ENCODE assay signal across 35 cellular contexts in genomic region chrX:43277879-43278278, GRCh38.
"Had no signal": no experiment of that assay in that cellular context is flagged by ENCODE, and none has a peak within 500 bp of the region (broad histone marks: within the 10 kb centered on the region; RNA-seq: fewer than 3 reads in every experiment).

No MANE protein-coding gene starts in this region.

- H3K27me3 Mint-ChIP-seq: activated naive CD4-positive, alpha-beta T cell treated with anti-CD3 and anti-CD28 coated beads, Interleukin-2, amount 10 ng/mL, durations not matched to agents 7 days and 5 days; activated naive CD4-positive, alpha-beta T cell treated with anti-CD3 and anti-CD28 coated beads, Interleukin-2, amount 50 U/mL, for 24 hours; activated naive CD8-positive, alpha-beta T cell; activated naive CD8-positive, alpha-beta T cell treated with anti-CD3 and anti-CD28 coated beads for 36 hours; activated naive CD8-positive, alpha-beta T cell treated with anti-CD3 and anti-CD28 coated beads, Interleukin-2, amount 10 ng/mL, durations not matched to agents 7 days and 5 days; activated naive CD8-positive, alpha-beta T cell treated with anti-CD3 and anti-CD28 coated beads, Interleukin-2, amount 50 U/mL, for 24 hours; activated T-cell treated with anti-CD3 and anti-CD28 coated beads, Interleukin-2, amount 50 U/mL, for 24 hours; activated T-helper 17 cell treated with anti-CD3 and anti-CD28 coated beads, Interleukin-2, amount 50 U/mL, for 72 hours; central memory CD8-positive, alpha-beta T cell had no signal

- H3K4me3 Mint-ChIP-seq: activated naive CD4-positive, alpha-beta T cell treated with anti-CD3 and anti-CD28 coated beads for 36 hours; activated naive CD4-positive, alpha-beta T cell treated with anti-CD3 and anti-CD28 coated beads, Interleukin-2, amount 10 ng/mL, durations not matched to agents 7 days and 5 days; activated naive CD4-positive, alpha-beta T cell treated with anti-CD3 and anti-CD28 coated beads, Interleukin-2, amount 50 U/mL, for 24 hours; activated naive CD8-positive, alpha-beta T cell; activated naive CD8-positive, alpha-beta T cell treated with anti-CD3 and anti-CD28 coated beads for 36 hours; activated naive CD8-positive, alpha-beta T cell treated with anti-CD3 and anti-CD28 coated beads, Interleukin-2, amount 10 ng/mL, durations not matched to agents 7 days and 5 days; activated naive CD8-positive, alpha-beta T cell treated with anti-CD3 and anti-CD28 coated beads, Interleukin-2, amount 50 U/mL, for 24 hours; activated T-cell treated with anti-CD3 and anti-CD28 coated beads, Interleukin-2, amount 50 U/mL, for 24 hours; activated T-cell treated with anti-CD3 and anti-CD28 coated beads, Interleukin-2, amount 50 U/mL, for 4 hours; activated T-cell treated with anti-CD3 and anti-CD28 coated beads, Interleukin-2, amount 50 U/mL, for 72 hours; activated T-helper 1 cell treated with anti-CD3 and anti-CD28 coated beads, Interleukin-12 subunit alpha, Interleukin-12 subunit beta, Interleukin-2, Interleukin-4 antibody, amounts not matched to agents 30 ng/mL and 10 ng/mL and 1 ng/mL, durations not matched to agents 14 hours and 24 hours and 36 hours; activated T-helper 17 cell treated with anti-CD3 and anti-CD28 coated beads, Interleukin-2, amount 50 U/mL, for 72 hours; brain; central memory CD8-positive, alpha-beta T cell had no signal

- ATAC-seq: activated naive CD4-positive, alpha-beta T cell treated with anti-CD3 and anti-CD28 coated beads, Interleukin-2, amount 50 U/mL, for 72 hours; activated naive CD8-positive, alpha-beta T cell treated with anti-CD3 and anti-CD28 coated beads, Interleukin-2, amount 50 U/mL, for 24 hours; activated T-cell treated with anti-CD3 and anti-CD28 coated beads, Interleukin-2, amount 50 U/mL, for 4 hours; activated T-cell treated with anti-CD3 and anti-CD28 coated beads, Interleukin-2, amount 50 U/mL, for 72 hours; activated T-helper 17 cell treated with anti-CD3 and anti-CD28 coated beads, Interleukin-2, amount 50 U/mL, for 72 hours; body of pancreas had no signal

- DNase-seq: activated effector memory CD4-positive, alpha-beta T cell treated with anti-CD3 and anti-CD28 coated beads, Interleukin-2, amount 50 U/mL, for 16 hours; activated effector memory CD4-positive, alpha-beta T cell treated with Interleukin-2 at 50 U/mL for 16 hours; activated gamma-delta T cell; activated gamma-delta T cell treated with Interleukin-2 at 50 U/mL for 16 hours; activated naive CD4-positive, alpha-beta T cell; activated naive CD4-positive, alpha-beta T cell treated with anti-CD3 and anti-CD28 coated beads for 36 hours; activated naive CD4-positive, alpha-beta T cell treated with anti-CD3 and anti-CD28 coated beads, Interleukin-2, amount 10 ng/mL, durations not matched to agents 7 days and 5 days; activated naive CD4-positive, alpha-beta T cell treated with anti-CD3 and anti-CD28 coated beads, Interleukin-2, amount 50 U/mL, for 16 hours; activated naive CD4-positive, alpha-beta T cell treated with Interleukin-2 at 50 U/mL for 16 hours; activated naive CD8-positive, alpha-beta T cell treated with anti-CD3 and anti-CD28 coated beads for 36 hours; activated naive CD8-positive, alpha-beta T cell treated with anti-CD3 and anti-CD28 coated beads, Interleukin-2, amount 10 ng/mL, durations not matched to agents 7 days and 5 days; activated naive CD8-positive, alpha-beta T cell treated with anti-CD3 and anti-CD28 coated beads, Interleukin-2, amount 50 U/mL, for 24 hours; activated T-cell treated with anti-CD3 and anti-CD28 coated beads, Interleukin-2, amount 50 U/mL, for 1 hour; activated T-cell treated with anti-CD3 and anti-CD28 coated beads, Interleukin-2, amount 50 U/mL, for 24 hours; activated T-cell treated with anti-CD3 and anti-CD28 coated beads, Interleukin-2, amount 50 U/mL, for 4 hours; activated T-cell treated with anti-CD3 and anti-CD28 coated beads, Interleukin-2, amount 50 U/mL, for 48 hours; activated T-cell treated with anti-CD3 and anti-CD28 coated beads, Interleukin-2, amount 50 U/mL, for 72 hours; adrenal gland; amniotic stem cell; amygdala; anterior cingulate cortex; aorta; body of pancreas; brain microvascular endothelial cell; caudate nucleus; central memory CD4-positive, alpha-beta T cell; cerebellar nuclear complex had no signal

- H3K9me3 Mint-ChIP-seq: activated T-cell treated with anti-CD3 and anti-CD28 coated beads, Interleukin-2, amount 50 U/mL, for 4 hours; activated T-helper 1 cell treated with anti-CD3 and anti-CD28 coated beads, Interleukin-12 subunit alpha, Interleukin-12 subunit beta, Interleukin-2, Interleukin-4 antibody, amounts not matched to agents 30 ng/mL and 10 ng/mL and 1 ng/mL, durations not matched to agents 14 hours and 24 hours and 36 hours; activated T-helper 17 cell treated with anti-CD3 and anti-CD28 coated beads, Interleukin-2, amount 50 U/mL, for 72 hours; activated T-helper 2 cell treated with anti-CD3 and anti-CD28 coated beads, Interferon-gamma antibody, Interleukin-2, Interleukin-4, amounts not matched to agents 10 μg/mL and 5 μg/mL and 100 μg/mL, durations not matched to agents 14 hours and 24 hours and 36 hours; central memory CD8-positive, alpha-beta T cell had no signal

- H3K36me3 Mint-ChIP-seq: activated naive CD4-positive, alpha-beta T cell treated with anti-CD3 and anti-CD28 coated beads, Interleukin-2, amount 10 ng/mL, durations not matched to agents 7 days and 5 days; activated naive CD4-positive, alpha-beta T cell treated with anti-CD3 and anti-CD28 coated beads, Interleukin-2, amount 50 U/mL, for 24 hours; activated naive CD4-positive, alpha-beta T cell treated with anti-CD3 and anti-CD28 coated beads, Interleukin-2, amount 50 U/mL, for 72 hours; activated naive CD8-positive, alpha-beta T cell; activated naive CD8-positive, alpha-beta T cell treated with anti-CD3 and anti-CD28 coated beads for 36 hours; activated naive CD8-positive, alpha-beta T cell treated with anti-CD3 and anti-CD28 coated beads, Interleukin-2, amount 10 ng/mL, durations not matched to agents 7 days and 5 days; brain had no signal

- H3K4me1 Mint-ChIP-seq: activated naive CD4-positive, alpha-beta T cell treated with anti-CD3 and anti-CD28 coated beads, Interleukin-2, amount 10 ng/mL, durations not matched to agents 7 days and 5 days; activated naive CD4-positive, alpha-beta T cell treated with anti-CD3 and anti-CD28 coated beads, Interleukin-2, amount 50 U/mL, for 24 hours; activated naive CD8-positive, alpha-beta T cell treated with anti-CD3 and anti-CD28 coated beads for 36 hours; activated naive CD8-positive, alpha-beta T cell treated with anti-CD3 and anti-CD28 coated beads, Interleukin-2, amount 10 ng/mL, durations not matched to agents 7 days and 5 days; activated naive CD8-positive, alpha-beta T cell treated with anti-CD3 and anti-CD28 coated beads, Interleukin-2, amount 50 U/mL, for 24 hours; activated T-helper 17 cell treated with anti-CD3 and anti-CD28 coated beads, Interleukin-2, amount 50 U/mL, for 72 hours; brain; central memory CD8-positive, alpha-beta T cell had no signal

- H3K27ac Mint-ChIP-seq: activated naive CD4-positive, alpha-beta T cell treated with anti-CD3 and anti-CD28 coated beads for 36 hours; activated naive CD4-positive, alpha-beta T cell treated with anti-CD3 and anti-CD28 coated beads, Interleukin-2, amount 10 ng/mL, durations not matched to agents 7 days and 5 days; activated naive CD4-positive, alpha-beta T cell treated with anti-CD3 and anti-CD28 coated beads, Interleukin-2, amount 50 U/mL, for 24 hours; activated naive CD4-positive, alpha-beta T cell treated with anti-CD3 and anti-CD28 coated beads, Interleukin-2, amount 50 U/mL, for 72 hours; activated naive CD8-positive, alpha-beta T cell; activated naive CD8-positive, alpha-beta T cell treated with anti-CD3 and anti-CD28 coated beads for 36 hours; activated naive CD8-positive, alpha-beta T cell treated with anti-CD3 and anti-CD28 coated beads, Interleukin-2, amount 10 ng/mL, durations not matched to agents 7 days and 5 days; activated naive CD8-positive, alpha-beta T cell treated with anti-CD3 and anti-CD28 coated beads, Interleukin-2, amount 50 U/mL, for 24 hours; activated T-cell treated with anti-CD3 and anti-CD28 coated beads, Interleukin-2, amount 50 U/mL, for 24 hours; activated T-cell treated with anti-CD3 and anti-CD28 coated beads, Interleukin-2, amount 50 U/mL, for 72 hours; activated T-helper 1 cell treated with anti-CD3 and anti-CD28 coated beads, Interleukin-12 subunit alpha, Interleukin-12 subunit beta, Interleukin-2, Interleukin-4 antibody, amounts not matched to agents 30 ng/mL and 10 ng/mL and 1 ng/mL, durations not matched to agents 14 hours and 24 hours and 36 hours; activated T-helper 17 cell treated with anti-CD3 and anti-CD28 coated beads, Interleukin-2, amount 50 U/mL, for 72 hours; activated T-helper 2 cell treated with anti-CD3 and anti-CD28 coated beads, Interferon-gamma antibody, Interleukin-2, Interleukin-4, amounts not matched to agents 10 μg/mL and 5 μg/mL and 100 μg/mL, durations not matched to agents 14 hours and 24 hours and 36 hours; brain had no signal
